ENCODE assay signal across 12 cellular contexts in genomic region chr1:59025201-59025600, GRCh38.
DNase-seq lines count a peak whose midpoint lies in the region; ATAC-seq, FAIRE-seq and TF ChIP-seq lines count a peak whose summit lies in the region.
"Had no signal": no experiment of that assay in that cellular context is flagged by ENCODE, and none has a peak within 500 bp of the region (broad histone marks: within the 10 kb centered on the region; RNA-seq: fewer than 3 reads in every experiment).

No MANE protein-coding gene starts in this region.

- no peak overlapping the region for H3K4me3 Mint-ChIP-seq in stimulated activated memory B cell treated with anti-CD40 and anti-IgM and Interleukin-4, amounts not matched to agents 10 μg/mL and 1 μg/mL and 100 μg/mL, for 72 hours
- H3K4me3 Mint-ChIP-seq: CD14-positive monocyte had no signal

- intact Hi-C loops in endothelial cell of umbilical vein (cut with micrococcal nuclease) (loop anchor here (1.0 to 5.0 kb wide), 2 partner anchors 128 to 241 kb away; partner anchors contain the start of gene JUN), esophagus muscularis mucosa (cut with DNase I) (no loop called here)

- H3K9ac ChIP-seq in endothelial cell of umbilical vein (replicated peaks; ENCODE audit: extremely low read depth, insufficient read depth, low read length) = no peak overlapping the region

- H3K4me3 ChIP-seq in NB4 (ENCODE audit: low read depth, low read length) = no peak overlapping the region
- H3K4me3 ChIP-seq in endothelial cell of umbilical vein (replicated peaks in 1 of 3; ENCODE audit: insufficient read depth in 1 of 3, low read depth in 1 of 3, low read length in 3 of 3) = no peak overlapping the region
- H3K4me3 ChIP-seq in osteoblast (ENCODE audit: insufficient read depth, low read length) = no peak overlapping the region
- H3K4me3 ChIP-seq in esophagus muscularis mucosa = no peak overlapping the region

- H4K20me1 ChIP-seq in endothelial cell of umbilical vein (replicated peaks; ENCODE audit: control insufficient read depth, extremely low read depth, insufficient read depth, low read length) = no peaks in the 10 kb centered on the region
- H4K20me1 ChIP-seq in osteoblast (ENCODE audit: insufficient read depth, low read length) = no peaks in the 10 kb centered on the region

- dilution Hi-C loops in endothelial cell of umbilical vein (cut with MboI; ENCODE audit: extremely low pct_ligation_motif_present, low sequenced_read_pairs) = no loop called here

- no peaks in the 10 kb centered on the region for H3K9me1 ChIP-seq in endothelial cell of umbilical vein (replicated peaks; ENCODE audit: control insufficient read depth, extremely low read depth, insufficient read depth, low read length)

- no peaks in the 10 kb centered on the region for H3K79me2 ChIP-seq in endothelial cell of umbilical vein (ENCODE audit: control insufficient read depth, insufficient read depth, low read length)
- H3K79me2 ChIP-seq in osteoblast (ENCODE audit: insufficient read depth, low read length) = no peaks in the 10 kb centered on the region

- no peak for TF ChIP-seq EP300 in esophagus muscularis mucosa (IDR thresholded peaks at IDR 0.05)

- no peaks in the 10 kb centered on the region for H3K27me3 Mint-ChIP-seq in stimulated activated memory B cell treated with anti-CD40 and anti-IgM and Interleukin-4, amounts not matched to agents 10 μg/mL and 1 μg/mL and 100 μg/mL, for 72 hours

- H3K27ac Mint-ChIP-seq in stimulated activated memory B cell treated with anti-CD40 and anti-IgM and Interleukin-4, amounts not matched to agents 10 μg/mL and 1 μg/mL and 100 μg/mL, for 72 hours = no peak overlapping the region
- H3K27ac Mint-ChIP-seq: CD14-positive monocyte had no signal

- H3K27ac ChIP-seq in endothelial cell of umbilical vein (ENCODE audit: insufficient read depth, low read depth, low read length) (peak overlapping the region; percentile 54), osteoblast (ENCODE audit: low read depth, low read length) (peak overlapping the region; percentile 69), esophagus muscularis mucosa (replicated peaks in 1 of 4) (no peak overlapping the region)

- H2AFZ ChIP-seq in endothelial cell of umbilical vein (ENCODE audit: low read depth, low read length) (peak overlapping the region; percentile 22), osteoblast (ENCODE audit: low read length) (peak overlapping the region; percentile 30)

- no peaks in the 10 kb centered on the region for H3K27me3 ChIP-seq in endothelial cell of umbilical vein (ENCODE audit: control insufficient read depth in 2 of 2, insufficient read depth in 2 of 2, low read length in 2 of 2)
- no peaks in the 10 kb centered on the region for H3K27me3 ChIP-seq in osteoblast (ENCODE audit: insufficient read depth, low read length)
- no peaks in the 10 kb centered on the region for H3K27me3 ChIP-seq in esophagus muscularis mucosa

- H3K9me3 Mint-ChIP-seq in stimulated activated memory B cell treated with anti-CD40 and anti-IgM and Interleukin-4, amounts not matched to agents 10 μg/mL and 1 μg/mL and 100 μg/mL, for 72 hours = no peaks in the 10 kb centered on the region

- DNase-seq in ELR (ENCODE audit: low read depth) (peak; percentile 83), NB4 (ENCODE audit: low read depth) (peak; percentile 29), endothelial cell of umbilical vein (ENCODE audit: low read depth, low spot score) (peak; percentile 75), osteoblast (ENCODE audit: insufficient read length, low spot score, missing footprints) (peak; percentile 34), hepatic stellate cell (ENCODE audit: low spot score) (no peak), esophagus muscularis mucosa (ENCODE audit: extremely low spot score) (no peak)
- DNase-seq: activated naive CD4-positive, alpha-beta T cell treated with Interleukin-2 at 50 U/mL for 16 hours; effector memory CD4-positive, alpha-beta T cell; head of caudate nucleus; substantia nigra had no signal

- peaks cover 20% of the 10 kb centered on the region for H3K4me1 Mint-ChIP-seq in stimulated activated memory B cell treated with anti-CD40 and anti-IgM and Interleukin-4, amounts not matched to agents 10 μg/mL and 1 μg/mL and 100 μg/mL, for 72 hours

- H3K4me2 ChIP-seq in endothelial cell of umbilical vein (ENCODE audit: insufficient read depth, low read length) (no peak overlapping the region), osteoblast (ENCODE audit: insufficient read depth, low read length) (no peak overlapping the region)

- FAIRE-seq in endothelial cell of umbilical vein (lab: Jason Lieb, UNC) = peak; percentile 81

- BruUV-seq in endothelial cell of umbilical vein (replicated peaks; lab: Mats Ljungman, UMichigan) = no TSS peak

- no peaks in the 10 kb centered on the region for H3K36me3 ChIP-seq in endothelial cell of umbilical vein (ENCODE audit: control insufficient read depth in 2 of 2, extremely low read depth in 1 of 2, insufficient read depth in 2 of 2, low read length in 2 of 2)
- no peaks in the 10 kb centered on the region for H3K36me3 ChIP-seq in osteoblast (ENCODE audit: insufficient read depth, low read length)
- no peaks in the 10 kb centered on the region for H3K36me3 ChIP-seq in esophagus muscularis mucosa

- WGBS in esophagus muscularis mucosa = 87% methylated on average over 2 of the region's 2 CpGs

- TF ChIP-seq CTCF in NB4 (IDR thresholded peaks at IDR 0.05; ENCODE audit: low read depth, low read length) = no peak
- no peak for TF ChIP-seq CTCF in endothelial cell of umbilical vein (IDR thresholded peaks at IDR 0.05; ENCODE audit: extremely low read depth in 1 of 2, insufficient read depth in 1 of 2, low read depth in 1 of 2, low read length in 2 of 2)
- no peak for TF ChIP-seq CTCF in osteoblast (IDR thresholded peaks at IDR 0.05; ENCODE audit: extremely low read depth, low read depth, low read length)
- no peak for TF ChIP-seq CTCF in esophagus muscularis mucosa (IDR thresholded peaks at IDR 0.05)

- H3K4me1 ChIP-seq in endothelial cell of umbilical vein (ENCODE audit: control insufficient read depth, extremely low read depth, insufficient read depth, low read length) (peaks cover 40% of the 10 kb centered on the region), osteoblast (ENCODE audit: insufficient read depth, low read length) (peaks cover 44% of the 10 kb centered on the region), esophagus muscularis mucosa (peaks cover 0 to 13% (median 9%) of the 10 kb centered on the region in 4 donors)

- no peak for TF ChIP-seq POLR2A in NB4 (IDR thresholded peaks at IDR 0.05; ENCODE audit: extremely low read depth, insufficient read length)
- no peak for TF ChIP-seq POLR2A in endothelial cell of umbilical vein (IDR thresholded peaks at IDR 0.05; ENCODE audit: low read depth, low read length)
- TF ChIP-seq POLR2A in esophagus muscularis mucosa (IDR thresholded peaks at IDR 0.05; ENCODE audit: low read depth) = no peak

- H3K9me3 ChIP-seq in endothelial cell of umbilical vein (replicated peaks; ENCODE audit: control insufficient read depth, insufficient read depth, low read length) (no peaks in the 10 kb centered on the region), osteoblast (ENCODE audit: low read depth, low read length) (no peaks in the 10 kb centered on the region), esophagus muscularis mucosa (no peaks in the 10 kb centered on the region)

- no peak for ATAC-seq in stimulated activated memory B cell treated with anti-CD40 and anti-IgM and Interleukin-4, amounts not matched to agents 10 μg/mL and 1 μg/mL and 100 μg/mL, for 72 hours

- peaks cover 5% of the 10 kb centered on the region for H3K36me3 Mint-ChIP-seq in stimulated activated memory B cell treated with anti-CD40 and anti-IgM and Interleukin-4, amounts not matched to agents 10 μg/mL and 1 μg/mL and 100 μg/mL, for 72 hours
- H3K36me3 Mint-ChIP-seq: CD14-positive monocyte had no signal

- POLR2A ChIA-PET in endothelial cell of umbilical vein (lab: Charles Lee) = no interaction called here

- CTCF ChIA-PET in endothelial cell of umbilical vein (lab: Charles Lee) = interaction anchor here (0.7 to 1.2 kb wide), 2 partner anchors 236 to 255 kb away, joined by 3 to 5 read pairs; no protein-coding TSS in a partner anchor

TF ChIP-seq in endothelial cell of umbilical vein, 7 proteins besides CTCF, POLR2A, EP300 and RAD21:
- TF ChIP-seq EZH2 (IDR thresholded peaks at IDR 0.05; ENCODE audit: borderline replicate concordance, low read depth, low read length, severe bottlenecking) (no peak), GATA2 (IDR thresholded peaks at IDR 0.05; ENCODE audit: insufficient read depth, insufficient read length, low read depth, low read length) (peak; percentile 28), MYC (IDR thresholded peaks at IDR 0.05; ENCODE audit: low read depth, low read length) (no peak), POLR2AphosphoS5 (IDR thresholded peaks at IDR 0.05; ENCODE audit: insufficient read depth, low read depth, low read length) (peak; percentile 22), MAX (IDR thresholded peaks at IDR 0.05; ENCODE audit: insufficient read depth, insufficient read length) (no peak), JUN (IDR thresholded peaks at IDR 0.05; ENCODE audit: borderline replicate concordance, insufficient read depth, insufficient read length, low read depth) (peak; percentile 80), FOS (IDR thresholded peaks at IDR 0.05; ENCODE audit: borderline replicate concordance, insufficient read depth, low read length) (peak; percentile 91)
TF ChIP-seq in endothelial cell of umbilical vein: peak in this region for 4.

Comparison
In these comparisons a context has a peak if more than half of its experiments do, and no peak if none do; other contexts are left out.
1. DNase-seq: peak in ELR (single experiment), NB4 (single experiment), endothelial cell of umbilical vein (single experiment) and osteoblast (single experiment); none in hepatic stellate cell (single experiment) and esophagus muscularis mucosa (single experiment).
2. H3K27ac ChIP-seq: peak in endothelial cell of umbilical vein (single experiment) and osteoblast (single experiment); none in esophagus muscularis mucosa (0 of 4).